22 cellular contexts compared by ENCODE assay signal in the genomic region with DNA sequence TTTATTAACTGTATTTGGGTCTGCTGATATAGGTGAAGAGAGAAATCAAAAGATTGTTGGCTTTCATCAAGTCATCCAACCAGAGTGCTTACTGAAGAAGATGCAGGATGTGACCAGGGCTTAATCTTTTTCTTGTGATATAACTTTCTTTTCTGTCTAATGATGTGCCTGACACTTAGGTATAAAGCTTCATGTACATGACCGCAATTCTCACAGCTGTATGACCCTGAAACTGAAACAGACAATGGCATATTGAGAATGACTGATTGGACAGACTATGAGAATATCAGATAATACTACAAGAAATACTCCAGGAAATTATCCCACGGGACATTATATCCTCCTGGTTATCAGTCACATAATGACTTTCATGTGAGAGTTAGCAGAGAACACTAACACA.
"Had no signal": no experiment of that assay in that cellular context is flagged by ENCODE, and none has a peak within 500 bp of the region (broad histone marks: within the 10 kb centered on the region; RNA-seq: fewer than 3 reads in every experiment).

No MANE protein-coding gene starts in this region.

- FAIRE-seq: endothelial cell of umbilical vein, frontal cortex, islet of Langerhans, keratinocyte had no signal

- H3K36me3 ChIP-seq: esophagus muscularis mucosa, gastroesophageal sphincter, heart left ventricle, left lung, lower lobe of right lung had no signal

- H2AFZ ChIP-seq: hepatocyte had no signal

- H3K27me3 ChIP-seq: dorsolateral prefrontal cortex, esophagus muscularis mucosa, foreskin keratinocyte, gastroesophageal sphincter, heart left ventricle, hepatocyte, left lung had no signal

- H3K4me1 Mint-ChIP-seq: mesothelial cell of epicardium, naive B cell had no signal

- H3K9me3 ChIP-seq: esophagus muscularis mucosa, gastroesophageal sphincter, left lung, lower lobe of right lung, mucosa of descending colon had no signal

- ATAC-seq: foreskin keratinocyte, gastroesophageal sphincter, heart left ventricle, left cardiac atrium, left lung, left ventricle myocardium superior, lower lobe of right lung, mucosa of descending colon had no signal

- H3K4me3 ChIP-seq: coronary artery, dorsolateral prefrontal cortex, esophagus muscularis mucosa, gastroesophageal sphincter, heart left ventricle, hepatocyte, left lung, lower lobe of right lung, mucosa of descending colon had no signal

- H3K27me3 Mint-ChIP-seq: naive B cell had no signal

- H3K4me2 ChIP-seq: hepatocyte had no signal

- H3K9me3 Mint-ChIP-seq: mesothelial cell of epicardium had no signal

- H3K27ac ChIP-seq: coronary artery, dorsolateral prefrontal cortex, esophagus muscularis mucosa, foreskin keratinocyte, gastroesophageal sphincter, heart left ventricle, hepatocyte, left lung, lower lobe of right lung had no signal

- H3K27ac Mint-ChIP-seq: mesothelial cell of epicardium, naive B cell had no signal

- H3K4me3 Mint-ChIP-seq: mesothelial cell of epicardium, naive B cell had no signal

- H3K36me3 Mint-ChIP-seq: mesothelial cell of epicardium, naive B cell had no signal

- DNase-seq: dermis blood vessel endothelial cell; dorsolateral prefrontal cortex; effector CD4-positive, alpha-beta T cell; effector memory CD4-positive, alpha-beta T cell; foreskin keratinocyte; heart left ventricle; left cardiac atrium; left lung; left ventricle myocardium superior; lower lobe of right lung; mesenchymal stem cell; mucosa of descending colon; naive B cell had no signal

- H3K79me2 ChIP-seq: hepatocyte had no signal

- H3K4me1 ChIP-seq: esophagus muscularis mucosa, gastroesophageal sphincter, heart left ventricle, left lung, lower lobe of right lung had no signal
